In genomic region chr19:32345261-32346207, GRCh38 we compare ENCODE assay signal across 8 cellular contexts. TPM values are rescaled to one million over a fixed set of nuclear protein-coding genes. Genes with fewer than 3 reads are reported as not detected.
A peak's percentile ranks its signal among the peaks of the same experiment; 100 is the strongest.
DNase-seq lines count a peak whose midpoint lies in the region; ATAC-seq and TF ChIP-seq lines count a peak whose summit lies in the region.

Gene ZNF507, plus strand, starts transcription at chr19:32345610. Its CDS starts 7,221 bp downstream, at chr19:32352831.

- DNase-seq in GM13977 (ENCODE audit: low spot score) (peak; percentile 95), NCI-H1105 (lab: John Stamatoyannopoulos, UW) (peak; percentile 77), amniotic epithelial cell (ENCODE audit: low read depth) (peak; percentile 55), left ventricle myocardium inferior (peak; percentile 83), prostate gland (ENCODE audit: low spot score) (peak; percentile 62), upper lobe of right lung (peak; percentile 92)

- H3K27ac ChIP-seq in left ventricle myocardium inferior (replicated peaks) (peak within 1 kb of the TSS; percentile 90), prostate gland (peak within 1 kb of the TSS; percentile 91 to 92), upper lobe of right lung (peak within 1 kb of the TSS; percentile 89)

- peaks cover 25% of the 10 kb centered on the region for H3K36me3 ChIP-seq in left ventricle myocardium inferior
- no peaks in the 10 kb centered on the region for H3K36me3 ChIP-seq in prostate gland
- peaks cover 18% of the 10 kb centered on the region for H3K36me3 ChIP-seq in upper lobe of right lung

- no peaks in the 10 kb centered on the region for H3K27me3 ChIP-seq in left ventricle myocardium inferior (ENCODE audit: low read depth)
- no peaks in the 10 kb centered on the region for H3K27me3 ChIP-seq in prostate gland (replicated peaks; ENCODE audit: insufficient read depth)
- H3K27me3 ChIP-seq in upper lobe of right lung: peaks cover 7% of the 10 kb centered on the region

- TF ChIP-seq CTCF in GM13977 (IDR thresholded peaks at IDR 0.05; ENCODE audit: extremely low read depth, insufficient read depth, missing control alignments) (peak; percentile 19), left ventricle myocardium inferior (IDR thresholded peaks at IDR 0.05; ENCODE audit: borderline replicate concordance) (peak; percentile 9), prostate gland (IDR thresholded peaks at IDR 0.05) (peak in 2 of 4 experiments; percentile 7 to 25), upper lobe of right lung (IDR thresholded peaks at IDR 0.05) (no peak)

- in situ Hi-C loops in GM13977 (cut with MboI; ENCODE audit: low pct_unique_long_range_greater_than_20kb, low sequenced_read_pairs, unreplicated experiment): no loop called here

- intact Hi-C loops in T-helper 1 cell treated with Interleukin-12 subunit alpha and Interleukin-12 subunit beta and Interleukin-4 antibody, amounts not matched to agents 30 ng/mL and 1 ng/mL, for 36 hours (cut with micrococcal nuclease): loop anchor here (1.0 to 5.0 kb wide), 9 partner anchors 60 to 1131 kb away; partner anchors contain the start of genes ANKRD27, DPY19L3, FAAP24 and NUDT19
- intact Hi-C loops in left ventricle myocardium inferior (cut with micrococcal nuclease) (no loop called here), prostate gland (cut with DNase I) (loop anchor here (5.0 to 10.0 kb wide), 3 partner anchors 62 to 329 kb away; partner anchors contain the start of genes ANKRD27, DPY19L3 and RGS9BP), upper lobe of right lung (cut with DNase I) (loop anchor here (10.0 kb wide), 1 partner anchor 229 kb away; no protein-coding TSS in a partner anchor)

- ATAC-seq in HG02678 (IDR thresholded peaks at IDR 0.05; ENCODE audit: unreplicated experiment) (peak; percentile 88), upper lobe of right lung (peak; percentile 97)

- H3K4me1 ChIP-seq in left ventricle myocardium inferior (peaks cover 54% of the 10 kb centered on the region), prostate gland (replicated peaks) (peaks cover 12% of the 10 kb centered on the region), upper lobe of right lung (peaks cover 19% of the 10 kb centered on the region)

- H3K9me3 ChIP-seq in left ventricle myocardium inferior (replicated peaks) (no peaks in the 10 kb centered on the region), prostate gland (no peaks in the 10 kb centered on the region), upper lobe of right lung (no peaks in the 10 kb centered on the region)

- H3K4me3 ChIP-seq in left ventricle myocardium inferior: peak within 1 kb of the TSS; percentile 99
- peak within 1 kb of the TSS; percentile 89 to 96 for H3K4me3 ChIP-seq in prostate gland
- peak within 1 kb of the TSS; percentile 93 for H3K4me3 ChIP-seq in upper lobe of right lung

- WGBS in prostate gland: 3% methylated on average over 56 of the region's 72 CpGs

- TF ChIP-seq POLR2A in prostate gland (IDR thresholded peaks at IDR 0.05): no peak

RNA-seq across cellular contexts. Expression of gene ZNF507, which starts in this region (rescaled TPM):
- 28.8 and 30.8 TPM in 2 replicates for total RNA-seq in T-helper 1 cell treated with Interleukin-12 subunit alpha and Interleukin-12 subunit beta and Interleukin-4 antibody, amounts not matched to agents 30 ng/mL and 1 ng/mL, for 36 hours
- total RNA-seq in left ventricle myocardium inferior: 17.7 TPM
- total RNA-seq in prostate gland: 10 to 100 TPM; 19.0 to 37.5 TPM
- 22.3 TPM for total RNA-seq in upper lobe of right lung

Comparison
In these comparisons a context has a peak if more than half of its experiments do, and no peak if none do; other contexts are left out.
1. Peak in every context shown above with its lines: DNase-seq, ATAC-seq, H3K4me3 ChIP-seq and H3K27ac ChIP-seq.